9 cellular contexts compared by ENCODE assay signal in the genomic region with DNA sequence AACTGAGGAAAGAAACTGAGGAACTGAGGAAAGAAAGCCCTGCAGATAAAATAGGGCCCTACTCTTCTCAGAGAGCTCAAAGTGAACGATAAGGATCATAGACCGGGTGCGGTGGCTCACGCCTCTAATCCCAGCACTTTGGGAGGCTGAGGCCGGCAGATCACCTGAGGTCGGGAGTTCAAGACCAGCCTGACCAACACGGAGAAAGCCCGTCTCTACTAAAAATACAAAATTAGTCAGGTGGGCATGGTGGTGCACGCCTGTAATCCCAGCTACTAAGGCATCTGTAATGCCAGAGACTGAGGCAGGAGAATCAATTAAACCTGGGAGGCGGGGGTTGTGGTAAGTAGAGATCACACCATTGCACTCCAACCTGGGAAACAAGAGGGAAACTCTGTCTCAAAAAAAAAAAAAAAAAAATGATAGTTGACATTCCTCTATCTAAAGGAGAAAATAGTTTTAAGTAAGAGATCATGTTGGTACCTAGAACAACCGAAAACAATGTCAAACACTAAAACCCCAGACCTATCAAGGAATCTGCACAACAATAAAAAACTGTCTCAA. TPM values are rescaled to one million over a fixed set of nuclear protein-coding genes. Genes with fewer than 3 reads are reported as not detected.
DNase-seq lines count a peak whose midpoint lies in the region; ATAC-seq and TF ChIP-seq lines count a peak whose summit lies in the region.
"Had no signal": no experiment of that assay in that cellular context is flagged by ENCODE, and none has a peak within 500 bp of the region (broad histone marks: within the 10 kb centered on the region; RNA-seq: fewer than 3 reads in every experiment).

No MANE protein-coding gene starts in this region.

- peaks cover 0 to 7% (median 1%) of the 10 kb centered on the region in 6 donors for H3K36me3 ChIP-seq in spleen

- TF ChIP-seq CTCF in glutamatergic neuron (IDR thresholded peaks at IDR 0.05; ENCODE audit: partially characterized antibody, unreplicated experiment) (no peak), spleen (IDR thresholded peaks at IDR 0.05 in 8 of 11, conservative IDR thresholded peaks at IDR 0.05 in 3 of 11) (no peak)

- no peaks in the 10 kb centered on the region for H3K27me3 ChIP-seq in spleen (replicated peaks in 1 of 7)

- H3K27me3 Mint-ChIP-seq in activated T-cell treated with anti-CD3 and anti-CD28 coated beads, Interleukin-2, amount 50 U/mL, for 24 hours, result no peaks in the 10 kb centered on the region
- H3K27me3 Mint-ChIP-seq in T-helper 17 cell (no peaks in the 10 kb centered on the region), glutamatergic neuron (ENCODE audit: unreplicated experiment) (peaks cover 12% of the 10 kb centered on the region)

- H3K36me3 Mint-ChIP-seq in activated T-cell treated with anti-CD3 and anti-CD28 coated beads, Interleukin-2, amount 50 U/mL, for 24 hours (ENCODE audit: low read depth), result peaks cover 12% of the 10 kb centered on the region
- H3K36me3 Mint-ChIP-seq in T-helper 17 cell (ENCODE audit: low read depth) (peaks cover 2% of the 10 kb centered on the region), glutamatergic neuron (ENCODE audit: unreplicated experiment) (no peaks in the 10 kb centered on the region)

- H3K9me3 Mint-ChIP-seq in activated T-cell treated with anti-CD3 and anti-CD28 coated beads, Interleukin-2, amount 50 U/mL, for 24 hours, result no peaks in the 10 kb centered on the region
- H3K9me3 Mint-ChIP-seq in glutamatergic neuron (ENCODE audit: unreplicated experiment), result peaks cover 11% of the 10 kb centered on the region

- H3K9me3 ChIP-seq in T-helper 17 cell (ENCODE audit: control insufficient read depth, low read length, poor library complexity, severe bottlenecking) (no peaks in the 10 kb centered on the region), spleen (no peaks in the 10 kb centered on the region)

- H3K4me1 ChIP-seq in spleen, result peaks cover 17 to 71% (median 50%) of the 10 kb centered on the region in 6 donors

- H3K27ac Mint-ChIP-seq in activated T-cell treated with anti-CD3 and anti-CD28 coated beads, Interleukin-2, amount 50 U/mL, for 24 hours, result peak overlapping the region; percentile 90
- peak overlapping the region; percentile 93 for H3K27ac Mint-ChIP-seq in T-helper 17 cell
- no peak overlapping the region for H3K27ac Mint-ChIP-seq in glutamatergic neuron (ENCODE audit: unreplicated experiment)

- peak overlapping the region; percentile 98 for H3K4me3 Mint-ChIP-seq in activated T-cell treated with anti-CD3 and anti-CD28 coated beads, Interleukin-2, amount 50 U/mL, for 24 hours
- peak overlapping the region; percentile 99 for H3K4me3 Mint-ChIP-seq in T-helper 17 cell
- peak overlapping the region; percentile 95 for H3K4me3 Mint-ChIP-seq in glutamatergic neuron (ENCODE audit: unreplicated experiment)

- DNase-seq in activated T-cell treated with anti-CD3 and anti-CD28 coated beads, Interleukin-2, amount 50 U/mL, for 24 hours, result no peak
- DNase-seq in activated T-cell treated with anti-CD3 and anti-CD28 coated beads, Interleukin-2, amount 50 U/mL, for 1 hour, result no peak
- no peak for DNase-seq in T-helper 17 cell
- no peak for DNase-seq in glutamatergic neuron
- DNase-seq in spleen, result no peak
- no peak for DNase-seq in DMS 273 (lab: John Stamatoyannopoulos, UW; ENCODE audit: unreplicated experiment)
- DNase-seq in DMS53 treated with DMSO at 0.1 percent for 48 hours (lab: John Stamatoyannopoulos, UW; ENCODE audit: unreplicated experiment), result no peak
- no peak for DNase-seq in NCI-H345 treated with DMSO at 0.1 percent for 48 hours (lab: John Stamatoyannopoulos, UW; ENCODE audit: unreplicated experiment)
- DNase-seq: NCI-H1417 treated with DMSO at 0.1 percent for 48 hours had no signal

- TF ChIP-seq POLR2A in spleen (IDR thresholded peaks at IDR 0.05), result no peak

- peak overlapping the region in 7 of 8 donors; percentile 92 to 98 (median 95) for H3K27ac ChIP-seq in spleen

- H3K4me3 ChIP-seq in spleen, result peak overlapping the region in 5 of 8 donors; percentile 91 to 100 (median 99)

- intact Hi-C loops in spleen (cut with DNase I; ENCODE audit: low total_unique reads), result no loop called here

- peaks cover 40% of the 10 kb centered on the region for H3K4me1 Mint-ChIP-seq in activated T-cell treated with anti-CD3 and anti-CD28 coated beads, Interleukin-2, amount 50 U/mL, for 24 hours (ENCODE audit: low read depth)
- peaks cover 21% of the 10 kb centered on the region for H3K4me1 Mint-ChIP-seq in T-helper 17 cell
- H3K4me1 Mint-ChIP-seq in glutamatergic neuron (ENCODE audit: low read depth, unreplicated experiment), result peaks cover 6% of the 10 kb centered on the region

- WGBS in spleen, 5 donors, result 77 to 89% (median 81%) methylated on average over 11 of the region's 11 CpGs

- ATAC-seq in T-helper 17 cell, result no peak

RNA-seq across cellular contexts. Expression of a gene that starts 2.5 kb away (rescaled TPM):
- 100 to 1,000 TPM; 106 to 128 TPM for total RNA-seq in T-helper 17 cell
- total RNA-seq in glutamatergic neuron (ENCODE audit: unreplicated experiment), result 138 TPM
- 100 to 1,000 TPM in 6 of 7 donors, 10 to 100 TPM in 1; 98.0 to 179 (median 106) TPM for total RNA-seq in spleen
- 10 to 100 TPM; 41.8 to 53.1 (median 51.4) TPM for polyA plus RNA-seq in spleen
